Comparison of ENCODE assay signal across 9 cellular contexts in the genomic region with DNA sequence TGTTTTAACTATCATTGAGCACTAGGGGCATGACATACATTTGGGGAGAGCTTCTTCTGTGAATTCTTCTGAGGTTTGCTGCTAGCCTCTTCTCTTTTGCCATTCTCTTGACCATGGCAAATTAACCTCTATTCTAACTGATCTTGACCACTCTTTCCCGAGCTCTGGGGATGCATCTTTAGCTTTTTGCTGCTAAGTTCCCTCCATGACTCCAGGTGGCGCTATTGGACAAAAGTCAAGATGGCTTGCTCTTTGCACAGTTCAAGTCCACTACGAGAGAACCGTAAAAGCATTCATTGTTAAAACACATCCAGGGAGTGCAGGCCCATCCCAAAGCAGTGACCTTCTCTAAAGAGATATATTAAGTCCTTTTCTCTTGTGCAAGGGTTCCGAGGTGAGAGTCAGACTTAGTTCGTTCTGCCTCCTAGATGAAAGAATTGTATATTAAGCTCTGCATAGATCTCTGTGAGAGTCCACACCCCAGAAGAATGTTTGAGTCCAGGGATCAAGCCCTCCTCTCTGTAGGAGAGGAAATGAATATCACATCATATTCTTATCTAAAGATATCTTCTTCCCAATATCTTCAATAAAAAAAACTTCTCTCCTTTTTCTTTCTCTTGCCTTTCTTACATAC.
DNase-seq lines count a peak whose midpoint lies in the region; TF ChIP-seq lines count a peak whose summit lies in the region.
"Had no signal": no experiment of that assay in that cellular context is flagged by ENCODE, and none has a peak within 500 bp of the region (broad histone marks: within the 10 kb centered on the region; RNA-seq: fewer than 3 reads in every experiment).

No MANE protein-coding gene starts in this region.

- H3K9me3 Mint-ChIP-seq in Caco-2 (ENCODE audit: unreplicated experiment): no peaks in the 10 kb centered on the region

- no peaks in the 10 kb centered on the region for H3K27me3 ChIP-seq in Caco-2 (replicated peaks; ENCODE audit: control insufficient read depth, insufficient read depth, low read length)
- no peaks in the 10 kb centered on the region for H3K27me3 ChIP-seq in HAP-1 (ENCODE audit: low read depth)
- H3K27me3 ChIP-seq: neutrophil had no signal

- H3K4me1 Mint-ChIP-seq in Caco-2 (ENCODE audit: low read depth, unreplicated experiment): no peaks in the 10 kb centered on the region

- no peaks in the 10 kb centered on the region for H3K27me3 Mint-ChIP-seq in Caco-2 (ENCODE audit: insufficient read depth, unreplicated experiment)

- H3K4me3 ChIP-seq in Caco-2 (ENCODE audit: low read depth, low read length) (no peak overlapping the region), HAP-1 (no peak overlapping the region)

- CTCF ChIA-PET in Caco-2 (lab: Charles Lee): interaction anchor here (0.6 to 1.0 kb wide), 5 partner anchors 124 to 1767 kb away, joined by 3 to 7 read pairs (median 4); no protein-coding TSS in a partner anchor

- H3K36me3 ChIP-seq in Caco-2 (ENCODE audit: control insufficient read depth, insufficient read depth, low read length) (no peaks in the 10 kb centered on the region), HAP-1 (replicated peaks) (no peaks in the 10 kb centered on the region)
- H3K36me3 ChIP-seq: neutrophil had no signal

- H3K4me1 ChIP-seq in Caco-2 (no peaks in the 10 kb centered on the region), HAP-1 (peaks cover 5% of the 10 kb centered on the region; the same call in 1 of the 2 replicates)

- no peaks in the 10 kb centered on the region for H3K9me3 ChIP-seq in Caco-2
- no peaks in the 10 kb centered on the region for H3K9me3 ChIP-seq in HAP-1
- H3K9me3 ChIP-seq: neutrophil had no signal

- intact Hi-C loops in Caco-2 (cut with micrococcal nuclease; ENCODE audit: unreplicated experiment) (loop anchor here (1.0 kb wide), 2 partner anchors 284 to 361 kb away; no protein-coding TSS in a partner anchor), head of caudate nucleus (cut with DNase I) (no loop called here)

- TF ChIP-seq CTCF in Caco-2 (IDR thresholded peaks at IDR 0.05; ENCODE audit: insufficient read depth in 1 of 2, low read depth in 1 of 2, low read length in 1 of 2, severe bottlenecking in 1 of 2, unreplicated experiment in 1 of 2): peak; percentile 75 to 90

- no peaks in the 10 kb centered on the region for H3K36me3 Mint-ChIP-seq in Caco-2 (ENCODE audit: insufficient read depth, unreplicated experiment)

- no peak overlapping the region for H3K4me3 Mint-ChIP-seq in Caco-2 (ENCODE audit: unreplicated experiment)

- H3K27ac ChIP-seq in substantia nigra (ENCODE audit: low read depth, low read length, poor library complexity, severe bottlenecking): no peak overlapping the region
- H3K27ac ChIP-seq: neutrophil had no signal

- POLR2A ChIA-PET in Caco-2 (lab: Charles Lee): no interaction called here

- BruUV-seq in Caco-2 (replicated peaks; lab: Mats Ljungman, UMichigan): no TSS peak

- H3K27ac Mint-ChIP-seq in Caco-2 (ENCODE audit: unreplicated experiment): no peak overlapping the region

- in situ Hi-C loops in HAP-1 (cut with MboI; ENCODE audit: low sequenced_read_pairs): loop anchor here (25.0 kb wide), 1 partner anchor 1197 kb away; no protein-coding TSS in a partner anchor

- DNase-seq in Caco-2 (peak; percentile 56 to 69), HAP-1 (ENCODE audit: low spot score in 2 of 2) (peak; percentile 82), NCI-H1436 treated with DMSO at 0.1 percent for 48 hours (lab: John Stamatoyannopoulos, UW) (peak; percentile 2), SW480 (ENCODE audit: low spot score) (peak; percentile 68), head of caudate nucleus (peak in 40 of 42 donors; percentile 7 to 85 (median 58)), substantia nigra (lab: John Stamatoyannopoulos, UW) (peak in 35 of 49 donors; percentile 2 to 77 (median 27)), activated T-cell treated with anti-CD3 and anti-CD28 coated beads for 4 hours (no peak)
- no peak for DNase-seq in activated effector memory CD4-positive, alpha-beta T cell treated with anti-CD3 and anti-CD28 coated beads, Interleukin-2, amount 50 U/mL, for 16 hours

Comparison
In these comparisons a context has a peak if more than half of its experiments do, and no peak if none do; other contexts are left out.
1. DNase-seq: peak in Caco-2 (2 of 2), HAP-1 (2 of 2), NCI-H1436 treated with DMSO at 0.1 percent for 48 hours (single experiment), SW480 (single experiment), head of caudate nucleus (40 of 42) and substantia nigra (35 of 49); none in activated effector memory CD4-positive, alpha-beta T cell treated with anti-CD3 and anti-CD28 coated beads, Interleukin-2, amount 50 U/mL, for 16 hours (single experiment) and activated T-cell treated with anti-CD3 and anti-CD28 coated beads for 4 hours (single experiment).